13 cellular contexts compared by ENCODE assay signal in the genomic region with DNA sequence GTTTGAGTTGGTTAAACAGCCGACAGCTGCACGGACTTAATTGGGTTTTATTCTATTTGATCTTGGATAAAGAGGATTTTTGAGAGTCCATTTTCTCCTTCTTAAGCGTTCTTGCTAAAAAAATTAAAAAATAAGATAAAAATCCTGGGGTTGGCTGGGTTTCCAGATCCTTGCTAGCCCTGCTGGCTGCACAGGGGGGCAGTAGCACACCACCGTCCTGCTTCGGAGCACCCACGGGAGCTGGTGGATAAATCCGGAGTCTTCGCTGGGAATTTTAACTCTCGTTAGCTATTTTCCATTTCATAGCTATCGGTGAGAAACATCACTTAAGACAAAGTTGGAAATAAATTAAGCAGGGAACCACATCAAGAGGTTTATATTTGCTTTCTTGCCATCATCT.
DNase-seq lines count a peak whose midpoint lies in the region; ATAC-seq, FAIRE-seq and TF ChIP-seq lines count a peak whose summit lies in the region.
"Had no signal": no experiment of that assay in that cellular context is flagged by ENCODE, and none has a peak within 500 bp of the region (broad histone marks: within the 10 kb centered on the region; RNA-seq: fewer than 3 reads in every experiment).

No MANE protein-coding gene starts in this region.

- CTCF ChIA-PET in activated CD4-positive, alpha-beta memory T cell treated with anti-CD3 and anti-CD28 coated beads for 36 hours (lab: Charles Lee), result no interaction called here

- H3K4me3 ChIP-seq in AG10803 (ENCODE audit: low read length), result no peak overlapping the region
- no peak overlapping the region for H3K4me3 ChIP-seq in LNCaP clone FGC (ENCODE audit: low read depth, low read length)
- H3K4me3 ChIP-seq: lung, prostate gland had no signal

- peaks cover 8% of the 10 kb centered on the region for H3K4me1 Mint-ChIP-seq in nephron
- no peaks in the 10 kb centered on the region for H3K4me1 Mint-ChIP-seq in activated CD4-positive, alpha-beta memory T cell treated with anti-CD3 and anti-CD28 coated beads for 36 hours (ENCODE audit: low read depth)
- H3K4me1 Mint-ChIP-seq: central memory CD8-positive, alpha-beta T cell had no signal

- H3K27me3 Mint-ChIP-seq in nephron (ENCODE audit: low read depth), result peaks cover 54% of the 10 kb centered on the region
- no peaks in the 10 kb centered on the region for H3K27me3 Mint-ChIP-seq in activated CD4-positive, alpha-beta memory T cell treated with anti-CD3 and anti-CD28 coated beads for 36 hours
- H3K27me3 Mint-ChIP-seq: central memory CD8-positive, alpha-beta T cell had no signal

- no peak for FAIRE-seq in RCC 7860 (lab: Jason Lieb, UNC)
- FAIRE-seq: GM12891 had no signal

- TF ChIP-seq CTCF in AG10803 (conservative IDR thresholded peaks at IDR 0.05; ENCODE audit: low read length), result peak; percentile 88
- TF ChIP-seq CTCF in LNCaP clone FGC (IDR thresholded peaks at IDR 0.05; ENCODE audit: control insufficient read depth, extremely low read depth, insufficient read depth), result peak; percentile 28; the same call in 1 of the 2 replicates
- TF ChIP-seq CTCF in nephron (IDR thresholded peaks at IDR 0.05; ENCODE audit: unreplicated experiment in 3 of 3), result peak; percentile 48 to 64 (median 63)

- no peak overlapping the region for H3K4me3 Mint-ChIP-seq in nephron
- no peak overlapping the region for H3K4me3 Mint-ChIP-seq in activated CD4-positive, alpha-beta memory T cell treated with anti-CD3 and anti-CD28 coated beads for 36 hours
- H3K4me3 Mint-ChIP-seq: central memory CD8-positive, alpha-beta T cell had no signal

- ATAC-seq in HG03108 (IDR thresholded peaks at IDR 0.05; ENCODE audit: unreplicated experiment), result no peak

- no peak overlapping the region for H3K27ac Mint-ChIP-seq in nephron
- no peak overlapping the region for H3K27ac Mint-ChIP-seq in activated CD4-positive, alpha-beta memory T cell treated with anti-CD3 and anti-CD28 coated beads for 36 hours

- DNase-seq in AG10803 (ENCODE audit: low read depth) (peak; percentile 58), LNCaP clone FGC (ENCODE audit: low read depth) (no peak), caudate nucleus (lab: John Stamatoyannopoulos, UW) (peak in 31 of 61 donors; percentile 1 to 66 (median 11)), RCC 7860 (ENCODE audit: low spot score) (no peak), activated gamma-delta T cell (lab: John Stamatoyannopoulos, UW) (no peak)
- DNase-seq in activated CD4-positive, alpha-beta memory T cell treated with anti-CD3 and anti-CD28 coated beads for 36 hours, result no peak
- DNase-seq: NCI-H1417 treated with DMSO at 0.1 percent for 48 hours had no signal

- POLR2A ChIA-PET in activated CD4-positive, alpha-beta memory T cell treated with anti-CD3 and anti-CD28 coated beads for 36 hours (lab: Charles Lee), result no interaction called here

- H3K36me3 Mint-ChIP-seq in nephron (ENCODE audit: low read depth), result no peaks in the 10 kb centered on the region
- H3K36me3 Mint-ChIP-seq in activated CD4-positive, alpha-beta memory T cell treated with anti-CD3 and anti-CD28 coated beads for 36 hours, result no peaks in the 10 kb centered on the region

- no peaks in the 10 kb centered on the region for H3K9me3 Mint-ChIP-seq in nephron
- peaks cover 9% of the 10 kb centered on the region for H3K9me3 Mint-ChIP-seq in activated CD4-positive, alpha-beta memory T cell treated with anti-CD3 and anti-CD28 coated beads for 36 hours

- intact Hi-C loops in activated CD4-positive, alpha-beta memory T cell treated with anti-CD3 and anti-CD28 coated beads for 36 hours (cut with micrococcal nuclease), result no loop called here

- no peak overlapping the region for H3K27ac ChIP-seq in caudate nucleus (ENCODE audit: low read depth, low read length)
- H3K27ac ChIP-seq: prostate gland had no signal

Comparison
In these comparisons a context has a peak if more than half of its experiments do, and no peak if none do; other contexts are left out.
1. DNase-seq: peak in AG10803 (single experiment) and caudate nucleus (31 of 61); none in LNCaP clone FGC (single experiment), RCC 7860 (single experiment), activated CD4-positive, alpha-beta memory T cell treated with anti-CD3 and anti-CD28 coated beads for 36 hours (single experiment) and activated gamma-delta T cell (single experiment).
2. CTCF ChIP-seq: peak in every context shown above with its lines; median percentile 88 in AG10803; 63 in nephron; 28 in LNCaP clone FGC.